ENCODE assay signal across 8 cellular contexts in the genomic region with DNA sequence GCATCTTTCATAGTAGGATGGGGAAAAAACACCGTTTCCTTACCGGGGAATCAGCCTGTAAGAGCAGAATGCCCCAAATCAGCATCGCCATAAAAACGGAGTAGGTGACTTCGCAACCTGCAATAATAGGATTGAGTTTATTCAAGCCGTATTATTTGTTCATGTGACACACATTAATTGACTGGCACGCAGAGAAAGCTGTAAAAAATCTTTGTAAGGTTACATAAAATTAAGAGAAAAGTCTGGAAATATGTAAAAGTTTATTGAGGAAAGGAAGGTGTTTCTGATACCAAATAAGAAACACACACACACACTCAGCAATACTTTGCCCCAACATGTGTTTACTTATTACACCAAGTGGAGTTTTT. TPM values are rescaled to one million over a fixed set of nuclear protein-coding genes. Genes with fewer than 3 reads are reported as not detected.
DNase-seq lines count a peak whose midpoint lies in the region; ATAC-seq and TF ChIP-seq lines count a peak whose summit lies in the region.

No MANE protein-coding gene starts in this region.

- H3K27ac ChIP-seq in SK-N-SH (ENCODE audit: low read depth in 2 of 2, low read length in 1 of 2) (peak overlapping the region; percentile 47 to 94; a peak in 3 of 4 replicates), substantia nigra (ENCODE audit: low read depth, low read length, poor library complexity, severe bottlenecking) (peak overlapping the region; percentile 80)

- H3F3A ChIP-seq in SK-N-SH (replicated peaks; ENCODE audit: insufficient read depth): no peaks in the 10 kb centered on the region

- no peaks in the 10 kb centered on the region for H3K27me3 ChIP-seq in SK-N-SH (ENCODE audit: insufficient read depth)
- no peaks in the 10 kb centered on the region for H3K27me3 ChIP-seq in adipocyte (replicated peaks; ENCODE audit: control insufficient read depth, insufficient read depth, low read length)
- H3K27me3 ChIP-seq in kidney epithelial cell (ENCODE audit: control insufficient read depth, insufficient read depth, low read length): no peaks in the 10 kb centered on the region

- no peaks in the 10 kb centered on the region for H3K9me2 ChIP-seq in SK-N-SH

- CTCF ChIA-PET in SK-N-SH (lab: Yijun Ruan, JAX): interaction anchor here (0.6 to 2.5 kb wide), 4 partner anchors 45 to 646 kb away, joined by 3 to 23 read pairs (median 5); no protein-coding TSS in a partner anchor

- H3K4me3 ChIP-seq in SK-N-SH (ENCODE audit: low read depth in 2 of 2, low read length in 1 of 2): peak overlapping the region; percentile 74 to 93
- peak overlapping the region; percentile 99 for H3K4me3 ChIP-seq in adipocyte (ENCODE audit: low read length)
- peak overlapping the region; percentile 79 for H3K4me3 ChIP-seq in kidney epithelial cell (ENCODE audit: low read depth, low read length)

- no peak for TF ChIP-seq EP300 in SK-N-SH (IDR thresholded peaks at IDR 0.05; ENCODE audit: borderline replicate concordance in 1 of 2, low read depth in 1 of 2, low read length in 1 of 2)

- H3K4me1 ChIP-seq in SK-N-SH (ENCODE audit: control insufficient read depth in 1 of 2, insufficient read depth in 2 of 2, low read depth in 1 of 2, low read length in 1 of 2) (peaks cover 3 to 14% of the 10 kb centered on the region in 2 experiments; a peak in 2 of 4 replicates), adipocyte (ENCODE audit: control insufficient read depth, insufficient read depth, low read length) (peaks cover 18% of the 10 kb centered on the region)

- peaks cover 41% of the 10 kb centered on the region for H3K79me2 ChIP-seq in SK-N-SH (ENCODE audit: insufficient read depth)

- H3K9me3 ChIP-seq in SK-N-SH (0 out of 2 replicates have a peak, but pooled peaks cover 5% of the 10 kb centered on the region), adipocyte (ENCODE audit: control insufficient read depth, low read length) (no peaks in the 10 kb centered on the region)

- 16% methylated on average over 7 of the region's 7 CpGs for WGBS in SK-N-SH (ENCODE audit: low lambda C conversion rate)

- DNase-seq in SK-N-SH (no peak), adipocyte (ENCODE audit: low read depth) (no peak), kidney epithelial cell (ENCODE audit: low read depth) (no peak), substantia nigra (lab: John Stamatoyannopoulos, UW) (no peak), HCEC 1CT (no peak), NCI-H226 (no peak)

- H2AFZ ChIP-seq in SK-N-SH (ENCODE audit: low read depth): peak overlapping the region; percentile 73

- POLR2A ChIA-PET in SK-N-SH (lab: Yijun Ruan, JAX): interaction anchor here (1.2 to 1.7 kb wide), 2 partner anchors 9 to 60 kb away, joined by 4 to 5 read pairs; a partner anchor contains a TSS

- TF ChIP-seq CTCF in SK-N-SH (IDR thresholded peaks at IDR 0.05) (no peak), kidney epithelial cell (IDR thresholded peaks at IDR 0.05; ENCODE audit: insufficient read depth, low read length, poor library complexity, severe bottlenecking) (no peak)

- TF ChIP-seq RAD21 in SK-N-SH (IDR thresholded peaks at IDR 0.05; ENCODE audit: low read length): no peak

- ATAC-seq in SK-N-SH treated with all-trans-retinoic acid at 6 μM for 48 hours: no peak
- no peak for ATAC-seq in HG02610 (IDR thresholded peaks at IDR 0.05; ENCODE audit: unreplicated experiment)

- peaks cover 3 to 12% of the 10 kb centered on the region in 2 experiments for H3K36me3 ChIP-seq in SK-N-SH (replicated peaks in 1 of 2; ENCODE audit: control insufficient read depth in 1 of 2, insufficient read depth in 2 of 2, low read length in 1 of 2)
- peaks cover under 1% of the 10 kb centered on the region for H3K36me3 ChIP-seq in adipocyte (ENCODE audit: control insufficient read depth, insufficient read depth, low read length, severe bottlenecking)
- no peaks in the 10 kb centered on the region for H3K36me3 ChIP-seq in kidney epithelial cell (ENCODE audit: control insufficient read depth, insufficient read depth, low read length)

- H3K4me2 ChIP-seq in SK-N-SH: peak overlapping the region; percentile 78

- H4K20me1 ChIP-seq in SK-N-SH (ENCODE audit: insufficient read depth): peaks cover 16% of the 10 kb centered on the region

- peak overlapping the region; percentile 77 for H3K9ac ChIP-seq in SK-N-SH
- H3K9ac ChIP-seq in adipocyte (ENCODE audit: low read length): peak overlapping the region; percentile 94

TF ChIP-seq in SK-N-SH, 30 proteins besides CTCF, POLR2A, EP300 and RAD21:
- TF ChIP-seq EZH2phosphoT487 (IDR thresholded peaks at IDR 0.05; ENCODE audit: borderline replicate concordance, low read depth): no peak
- TF ChIP-seq NFIC (IDR thresholded peaks at IDR 0.05; ENCODE audit: borderline replicate concordance): no peak
- TF ChIP-seq MEF2A (IDR thresholded peaks at IDR 0.05; ENCODE audit: borderline replicate concordance, low read depth): no peak
- no peak for TF ChIP-seq RCOR1 (IDR thresholded peaks at IDR 0.05; ENCODE audit: low read length)
- no peak for TF ChIP-seq RFX5 (IDR thresholded peaks at IDR 0.05; ENCODE audit: low read length)
- TF ChIP-seq TCF12 (IDR thresholded peaks at IDR 0.05): no peak
- no peak for TF ChIP-seq GATA2 (CRISPR knock-in tag; IDR thresholded peaks at IDR 0.05)
- no peak for TF ChIP-seq TAF1 (IDR thresholded peaks at IDR 0.05; ENCODE audit: borderline replicate concordance, low read depth, low read length)
- TF ChIP-seq, protein P1, sequence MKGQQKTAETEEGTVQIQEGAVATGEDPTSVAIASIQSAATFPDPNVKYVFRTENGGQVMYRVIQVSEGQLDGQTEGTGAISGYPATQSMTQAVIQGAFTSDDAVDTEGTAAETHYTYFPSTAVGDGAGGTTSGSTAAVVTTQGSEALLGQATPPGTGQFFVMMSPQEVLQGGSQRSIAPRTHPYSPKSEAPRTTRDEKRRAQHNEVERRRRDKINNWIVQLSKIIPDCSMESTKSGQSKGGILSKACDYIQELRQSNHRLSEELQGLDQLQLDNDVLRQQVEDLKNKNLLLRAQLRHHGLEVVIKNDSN (IDR thresholded peaks at IDR 0.05; ENCODE audit: borderline replicate concordance, low read depth): no peak
- TF ChIP-seq RXRA (IDR thresholded peaks at IDR 0.05; ENCODE audit: borderline replicate concordance, low read depth): no peak
- TF ChIP-seq FOXJ3 (CRISPR knock-in tag; IDR thresholded peaks at IDR 0.05): no peak
- TF ChIP-seq CHD2 (IDR thresholded peaks at IDR 0.05; ENCODE audit: low read length, partially characterized antibody): no peak

TF ChIP-seq in SK-N-SH treated with all-trans-retinoic acid at 6 μM for 48 hours, 23 proteins besides CTCF, POLR2A, EP300 and RAD21:
- TF ChIP-seq TCF4 (CRISPR knock-in tag; IDR thresholded peaks at IDR 0.05; ENCODE audit: borderline replicate concordance): no peak
- TF ChIP-seq RARB (CRISPR knock-in tag; IDR thresholded peaks at IDR 0.05): no peak
- TF ChIP-seq ZFP3 (CRISPR knock-in tag; IDR thresholded peaks at IDR 0.05): no peak
- TF ChIP-seq SNAI2 (CRISPR knock-in tag; IDR thresholded peaks at IDR 0.05): no peak
- TF ChIP-seq, protein P2, sequence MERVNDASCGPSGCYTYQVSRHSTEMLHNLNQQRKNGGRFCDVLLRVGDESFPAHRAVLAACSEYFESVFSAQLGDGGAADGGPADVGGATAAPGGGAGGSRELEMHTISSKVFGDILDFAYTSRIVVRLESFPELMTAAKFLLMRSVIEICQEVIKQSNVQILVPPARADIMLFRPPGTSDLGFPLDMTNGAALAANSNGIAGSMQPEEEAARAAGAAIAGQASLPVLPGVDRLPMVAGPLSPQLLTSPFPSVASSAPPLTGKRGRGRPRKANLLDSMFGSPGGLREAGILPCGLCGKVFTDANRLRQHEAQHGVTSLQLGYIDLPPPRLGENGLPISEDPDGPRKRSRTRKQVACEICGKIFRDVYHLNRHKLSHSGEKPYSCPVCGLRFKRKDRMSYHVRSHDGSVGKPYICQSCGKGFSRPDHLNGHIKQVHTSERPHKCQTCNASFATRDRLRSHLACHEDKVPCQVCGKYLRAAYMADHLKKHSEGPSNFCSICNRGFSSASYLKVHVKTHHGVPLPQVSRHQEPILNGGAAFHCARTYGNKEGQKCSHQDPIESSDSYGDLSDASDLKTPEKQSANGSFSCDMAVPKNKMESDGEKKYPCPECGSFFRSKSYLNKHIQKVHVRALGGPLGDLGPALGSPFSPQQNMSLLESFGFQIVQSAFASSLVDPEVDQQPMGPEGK (CRISPR knock-in tag; IDR thresholded peaks at IDR 0.05; ENCODE audit: borderline replicate concordance): no peak
- no peak for TF ChIP-seq ESRRG (CRISPR knock-in tag; IDR thresholded peaks at IDR 0.05)
- TF ChIP-seq ZNF8 (CRISPR knock-in tag; IDR thresholded peaks at IDR 0.05): no peak
- no peak for TF ChIP-seq ZNF70 (CRISPR knock-in tag; IDR thresholded peaks at IDR 0.05)
- no peak for TF ChIP-seq CSDC2 (CRISPR knock-in tag; IDR thresholded peaks at IDR 0.05)
- TF ChIP-seq ZC3H10 (CRISPR knock-in tag; IDR thresholded peaks at IDR 0.05): no peak
- TF ChIP-seq, protein P3, sequence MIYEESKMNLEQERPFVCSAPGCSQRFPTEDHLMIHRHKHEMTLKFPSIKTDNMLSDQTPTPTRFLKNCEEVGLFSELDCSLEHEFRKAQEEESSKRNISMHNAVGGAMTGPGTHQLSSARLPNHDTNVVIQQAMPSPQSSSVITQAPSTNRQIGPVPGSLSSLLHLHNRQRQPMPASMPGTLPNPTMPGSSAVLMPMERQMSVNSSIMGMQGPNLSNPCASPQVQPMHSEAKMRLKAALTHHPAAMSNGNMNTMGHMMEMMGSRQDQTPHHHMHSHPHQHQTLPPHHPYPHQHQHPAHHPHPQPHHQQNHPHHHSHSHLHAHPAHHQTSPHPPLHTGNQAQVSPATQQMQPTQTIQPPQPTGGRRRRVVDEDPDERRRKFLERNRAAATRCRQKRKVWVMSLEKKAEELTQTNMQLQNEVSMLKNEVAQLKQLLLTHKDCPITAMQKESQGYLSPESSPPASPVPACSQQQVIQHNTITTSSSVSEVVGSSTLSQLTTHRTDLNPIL (CRISPR knock-in tag; IDR thresholded peaks at IDR 0.05; ENCODE audit: low read depth): no peak

RNA-seq across cellular contexts. Expression of a gene that starts 0.6 kb away (rescaled TPM):
- polyA plus RNA-seq in SK-N-SH (2012; rRNA removed): 21.4 and 29.1 TPM in 2 replicates
- 11.9 and 12.2 TPM in 2 replicates for polyA plus RNA-seq in SK-N-SH (2012; cell fraction: cytosol; rRNA removed)
- 71.2 and 143 TPM in 2 replicates for polyA plus RNA-seq in SK-N-SH (2012; cell fraction: nucleus; rRNA removed)
- total RNA-seq in kidney epithelial cell: 25.9 and 30.2 TPM in 2 replicates

RNA-seq across cellular contexts. Expression of a gene that starts 59.7 kb away (rescaled TPM):
- 5.8 and 8.1 TPM in 2 replicates for polyA plus RNA-seq in SK-N-SH (2012; rRNA removed)
- 11.4 and 11.5 TPM in 2 replicates for polyA plus RNA-seq in SK-N-SH (2012; cell fraction: cytosol; rRNA removed)
- polyA plus RNA-seq in SK-N-SH (2012; cell fraction: nucleus; rRNA removed): 6.5 and 11.8 TPM in 2 replicates
- 21.7 and 26.2 TPM in 2 replicates for total RNA-seq in kidney epithelial cell
